8 cellular contexts compared by ENCODE assay signal in genomic region chr6:110357696-110358535, GRCh38. TPM values are rescaled to one million over a fixed set of nuclear protein-coding genes. Genes with fewer than 3 reads are reported as not detected.
A peak's percentile ranks its signal among the peaks of the same experiment; 100 is the strongest.
DNase-seq lines count a peak whose midpoint lies in the region; ATAC-seq and TF ChIP-seq lines count a peak whose summit lies in the region.

A gene with protein sequence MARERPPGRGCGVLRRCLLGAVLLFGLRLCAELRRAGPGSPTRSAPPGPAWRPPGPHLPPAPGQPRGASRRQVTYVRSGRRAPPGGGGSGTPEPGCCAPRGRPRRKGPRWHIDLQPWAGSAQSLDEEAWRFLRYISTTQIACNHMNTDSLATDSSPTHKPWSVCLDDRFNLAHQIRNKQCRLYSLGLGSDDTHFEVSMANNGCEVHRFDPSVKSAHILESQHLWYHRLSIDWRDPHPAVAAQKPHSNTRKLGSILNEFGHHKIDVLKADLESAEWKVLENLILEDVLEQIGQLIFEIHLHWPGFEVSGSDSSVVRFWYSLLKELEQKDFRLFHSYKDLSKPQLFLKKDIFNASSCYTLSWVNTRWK (minus strand): TSS chr6:110358349. CDS start chr6:110358272, 77 bp downstream.

- ATAC-seq in left ventricle myocardium superior, result peak; percentile 80
- peak; percentile 64 for ATAC-seq in sciatic nerve
- ATAC-seq in GM21515 (IDR thresholded peaks at IDR 0.05; ENCODE audit: unreplicated experiment), result no peak

- intact Hi-C loops in left ventricle myocardium superior (cut with micrococcal nuclease), result no loop called here
- intact Hi-C loops in sciatic nerve (cut with DNase I), result no loop called here

- POLR2A ChIA-PET in RWPE1 (lab: Yijun Ruan, JAX; ENCODE audit: low non-redundant PET), result no interaction called here

- CTCF ChIA-PET in RWPE1 (lab: Yijun Ruan, JAX), result no interaction called here

- DNase-seq in GM10266 (ENCODE audit: extremely low spot score) (no peak), left ventricle myocardium superior (peak; percentile 46), sciatic nerve (ENCODE audit: low spot score) (no peak), RWPE1 (ENCODE audit: low spot score) (no peak), GM19240 (ENCODE audit: insufficient read length, low spot score) (no peak)
- peak; percentile 33 to 40 for DNase-seq in activated T-cell treated with anti-CD3 and anti-CD28 coated beads, Interleukin-2, amount 50 U/mL, for 48 hours

- H3K27ac ChIP-seq in 22Rv1 (no peak within 1 kb of the TSS), RWPE1 (no peak within 1 kb of the TSS)

- TF ChIP-seq CTCF in 22Rv1 (IDR thresholded peaks at IDR 0.05) (peak; percentile 43), GM10266 (IDR thresholded peaks at IDR 0.05; ENCODE audit: control insufficient read depth, insufficient read depth, low read depth, missing control alignments) (peak; percentile 13), RWPE1 (conservative IDR thresholded peaks at IDR 0.05; ENCODE audit: low read depth) (no peak)

RNA-seq across cellular contexts. Expression of the gene that starts here (rescaled TPM):
- total RNA-seq in left ventricle myocardium superior (1.6 TPM), sciatic nerve (2.7 TPM)

Comparison
In these comparisons a context has a peak if more than half of its experiments do, and no peak if none do; other contexts are left out.
1. DNase-seq: peak in activated T-cell treated with anti-CD3 and anti-CD28 coated beads, Interleukin-2, amount 50 U/mL, for 48 hours (2 of 2) and left ventricle myocardium superior (single experiment); none in GM10266 (single experiment), sciatic nerve (single experiment), RWPE1 (single experiment) and GM19240 (single experiment).